8 cellular contexts compared by ENCODE assay signal in the genomic region with DNA sequence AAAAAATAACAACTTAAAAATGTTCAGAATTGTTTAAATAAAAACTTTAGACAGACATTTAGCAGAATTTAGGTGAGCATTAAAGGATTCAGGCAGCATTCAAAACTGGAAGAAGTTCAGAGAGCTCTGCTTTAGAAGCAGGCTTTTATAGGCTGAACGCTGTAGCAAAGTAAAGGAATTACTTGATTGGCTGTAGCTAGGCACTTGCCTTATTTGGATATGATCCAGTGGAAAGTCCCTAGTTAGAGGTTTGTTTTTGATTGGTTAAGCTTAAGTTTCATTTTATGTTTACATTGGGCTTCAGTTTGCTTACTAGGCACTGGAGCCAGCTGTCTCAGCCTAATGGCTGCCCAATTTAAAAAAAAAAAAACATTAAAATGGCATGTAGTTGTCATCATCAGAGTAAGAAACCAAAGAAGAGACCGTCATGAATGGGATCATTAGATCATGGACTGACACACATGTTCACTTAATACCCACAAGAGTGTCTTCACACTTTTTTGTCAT.
DNase-seq lines count a peak whose midpoint lies in the region; ATAC-seq, FAIRE-seq and TF ChIP-seq lines count a peak whose summit lies in the region.

No MANE protein-coding gene starts in this region.

- FAIRE-seq in RCC 7860 (lab: Jason Lieb, UNC): peak; percentile 87

- peak; percentile 19 for DNase-seq in activated T-cell treated with anti-CD3 and anti-CD28 coated beads for 24 hours (ENCODE audit: low read depth)
- DNase-seq in activated T-cell treated with anti-CD3 and anti-CD28 coated beads, Interleukin-2, amount 50 U/mL, for 1 hour: no peak
- peak; percentile 86 for DNase-seq in GM23248
- peak; percentile 85 for DNase-seq in RCC 7860 (ENCODE audit: low spot score)
- DNase-seq in body of pancreas: peak in 3 of 4 donors; percentile 53 to 69 (median 54)
- DNase-seq in kidney tubule cell (ENCODE audit: low spot score): peak; percentile 92
- DNase-seq in suprapubic skin (ENCODE audit: low spot score in 2 of 2): no peak

- intact Hi-C loops in body of pancreas (cut with DNase I): no loop called here

- peak overlapping the region; percentile 37; the same call in 1 of the 2 replicates for H3K9ac ChIP-seq in GM23248
- peak overlapping the region; percentile 71 for H3K9ac ChIP-seq in KMS-11

- in situ Hi-C loops in GM23248 (cut with MboI): no loop called here

- peak overlapping the region; percentile 43 for H2AFZ ChIP-seq in GM23248
- H2AFZ ChIP-seq in KMS-11 (ENCODE audit: low read depth): no peak overlapping the region

- TF ChIP-seq POLR2A in body of pancreas (IDR thresholded peaks at IDR 0.05): peak in 2 of 3 donors; percentile 28 to 33
- no peak for TF ChIP-seq POLR2A in suprapubic skin (IDR thresholded peaks at IDR 0.05)

- H3K4me3 ChIP-seq in GM23248: 0 out of 2 replicates have a peak overlapping the region, but pooled peaks have one; percentile 21
- no peak overlapping the region for H3K4me3 ChIP-seq in KMS-11 (IDR thresholded peaks at IDR 0.05; ENCODE audit: insufficient read depth, low read depth, low read length)
- no peak overlapping the region for H3K4me3 ChIP-seq in body of pancreas
- no peak overlapping the region for H3K4me3 ChIP-seq in suprapubic skin

- no peaks in the 10 kb centered on the region for H3K27me3 ChIP-seq in GM23248 (replicated peaks; ENCODE audit: insufficient read depth)
- H3K27me3 ChIP-seq in KMS-11 (ENCODE audit: insufficient read depth, low read depth): no peaks in the 10 kb centered on the region
- H3K27me3 ChIP-seq in body of pancreas: no peaks in the 10 kb centered on the region
- no peaks in the 10 kb centered on the region for H3K27me3 ChIP-seq in suprapubic skin

- H3K4me1 ChIP-seq in GM23248 (ENCODE audit: insufficient read depth) (peaks cover 11% of the 10 kb centered on the region), KMS-11 (ENCODE audit: low read depth, poor library complexity, severe bottlenecking) (peaks cover 70% of the 10 kb centered on the region), body of pancreas (peaks cover 22% of the 10 kb centered on the region), suprapubic skin (peaks cover 18% of the 10 kb centered on the region)

- H3K36me3 ChIP-seq in GM23248 (ENCODE audit: low read depth): no peaks in the 10 kb centered on the region
- no peaks in the 10 kb centered on the region for H3K36me3 ChIP-seq in KMS-11 (ENCODE audit: insufficient read depth)
- H3K36me3 ChIP-seq in body of pancreas (replicated peaks in 1 of 2; ENCODE audit: insufficient read depth in 1 of 2, low read depth in 2 of 2): no peaks in the 10 kb centered on the region
- H3K36me3 ChIP-seq in suprapubic skin: no peaks in the 10 kb centered on the region

- no peak for TF ChIP-seq EP300 in suprapubic skin (IDR thresholded peaks at IDR 0.05)

- peak; percentile 98 for ATAC-seq in body of pancreas

- 30 to 36% methylated on average over 2 of the region's 2 CpGs for WGBS in GM23248 (ENCODE audit: low coverage in 1 of 2, low lambda C conversion rate in 2 of 2, missing lambda C conversion rate in 2 of 2), 2 experiments
- 12 to 15% methylated on average over 2 of the region's 2 CpGs for WGBS in body of pancreas, 2 donors
- WGBS in suprapubic skin: 17% methylated on average over 2 of the region's 2 CpGs

- H3K27ac ChIP-seq in GM23248 (peak overlapping the region; percentile 39), KMS-11 (peak overlapping the region; percentile 97), body of pancreas (peak overlapping the region in 3 of 4 donors; percentile 37 to 69 (median 51)), suprapubic skin (peak overlapping the region; percentile 2)

- peaks cover 8% of the 10 kb centered on the region; the same call in 1 of the 2 replicates for H3K79me2 ChIP-seq in GM23248 (ENCODE audit: insufficient read depth)
- H3K79me2 ChIP-seq in KMS-11 (ENCODE audit: insufficient read depth, low read depth): peaks cover 15% of the 10 kb centered on the region; the same call in 1 of the 2 replicates

- no peaks in the 10 kb centered on the region for H3K9me3 ChIP-seq in GM23248 (ENCODE audit: low read depth)
- H3K9me3 ChIP-seq in body of pancreas: no peaks in the 10 kb centered on the region
- H3K9me3 ChIP-seq in suprapubic skin: no peaks in the 10 kb centered on the region

- H4K20me1 ChIP-seq in GM23248 (ENCODE audit: insufficient read depth): no peaks in the 10 kb centered on the region
- no peaks in the 10 kb centered on the region for H4K20me1 ChIP-seq in KMS-11 (ENCODE audit: insufficient read depth)

- no peak for TF ChIP-seq CTCF in KMS-11 (conservative IDR thresholded peaks at IDR 0.05; ENCODE audit: low read depth, low read length)
- TF ChIP-seq CTCF in body of pancreas (IDR thresholded peaks at IDR 0.05): no peak
- no peak for TF ChIP-seq CTCF in suprapubic skin (IDR thresholded peaks at IDR 0.05)

- H3K9me2 ChIP-seq in GM23248 (ENCODE audit: insufficient read depth): no peaks in the 10 kb centered on the region

- H3K4me2 ChIP-seq in GM23248 (ENCODE audit: unreplicated experiment) (peak overlapping the region; percentile 1), KMS-11 (peak overlapping the region; percentile 73)

- H3F3A ChIP-seq in GM23248 (ENCODE audit: insufficient read depth): 0 out of 2 replicates have a peak, but pooled peaks cover 12% of the 10 kb centered on the region

Comparison
In these comparisons a context has a peak if more than half of its experiments do, and no peak if none do; other contexts are left out.
1. DNase-seq: peak in activated T-cell treated with anti-CD3 and anti-CD28 coated beads for 24 hours (single experiment), GM23248 (single experiment), RCC 7860 (single experiment), body of pancreas (3 of 4) and kidney tubule cell (single experiment); none in activated T-cell treated with anti-CD3 and anti-CD28 coated beads, Interleukin-2, amount 50 U/mL, for 1 hour (single experiment) and suprapubic skin (0 of 2).
2. H3K27ac ChIP-seq: peak in every context shown above with its lines; median percentile 97 in KMS-11; 51 in body of pancreas; 39 in GM23248; 2 in suprapubic skin.
3. POLR2A ChIP-seq: peak in body of pancreas (2 of 3); none in suprapubic skin (0 of 2).